In the genomic region with DNA sequence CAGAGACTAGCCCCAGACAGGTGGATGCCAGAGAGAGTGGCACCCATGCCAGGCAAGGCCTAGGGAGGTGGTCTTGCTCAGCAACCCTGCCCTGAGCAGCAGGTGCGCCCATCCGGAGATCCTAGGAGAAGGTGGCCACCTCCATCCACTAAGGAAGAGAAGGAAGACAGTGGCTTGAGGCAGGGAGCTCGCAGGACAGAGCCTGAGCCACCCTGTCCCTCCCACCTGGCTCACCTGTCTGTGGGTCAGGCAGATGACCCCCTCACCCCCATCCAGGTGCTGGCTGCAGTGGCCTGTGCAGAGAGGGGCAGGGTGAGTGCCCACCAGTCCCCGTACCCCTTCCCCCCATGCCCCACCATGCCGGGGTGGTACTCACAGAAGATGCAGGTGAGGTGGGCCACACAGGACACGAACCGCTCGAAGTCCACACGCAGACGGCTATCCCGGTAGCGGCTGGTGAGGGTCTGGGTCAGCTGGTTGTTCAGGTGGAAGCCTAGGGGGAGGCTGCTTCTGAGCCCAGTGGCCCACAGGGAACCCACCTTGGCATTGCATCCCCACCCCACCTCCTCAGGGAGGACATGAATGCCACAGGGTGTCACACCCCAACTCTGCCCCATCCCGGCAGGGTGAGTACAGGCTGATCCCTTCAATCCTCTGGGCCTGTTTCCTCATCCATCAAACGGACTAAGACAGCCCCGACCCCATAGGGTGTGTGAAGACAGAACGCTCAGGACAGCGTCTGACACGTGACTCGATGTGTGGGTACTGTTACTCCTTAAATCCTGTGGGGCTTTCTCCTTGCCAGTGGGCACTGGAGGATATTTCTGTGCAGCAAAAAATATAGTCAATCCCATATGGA, we compare ENCODE assay signal across 11 cellular contexts. TPM values are rescaled to one million over a fixed set of nuclear protein-coding genes. Genes with fewer than 3 reads are reported as not detected.
A peak's percentile ranks its signal among the peaks of the same experiment; 100 is the strongest.
DNase-seq lines count a peak whose midpoint lies in the region; ATAC-seq, FAIRE-seq and TF ChIP-seq lines count a peak whose summit lies in the region.
"Had no signal": no experiment of that assay in that cellular context is flagged by ENCODE, and none has a peak within 500 bp of the region (broad histone marks: within the 10 kb centered on the region; RNA-seq: fewer than 3 reads in every experiment).

No MANE protein-coding gene starts in this region.

- TF ChIP-seq EP300 in K562 (IDR thresholded peaks at IDR 0.05; ENCODE audit: low read length) = no peak

- CTCF ChIA-PET in K562 (lab: Yijun Ruan, JAX; ENCODE audit: low intra/inter-chr PET ratio) = interaction anchor here (0.9 to 2.9 kb wide), 2 partner anchors 187 to 199 kb away, joined by 3 to 12 read pairs; a partner anchor contains a TSS

- no peak for DNase-seq in K562 (ENCODE audit: extremely low read depth in 1 of 4, low spot score in 3 of 4)
- peak; percentile 45 for DNase-seq in lower lobe of right lung
- no peak for DNase-seq in T1000 (lab: John Stamatoyannopoulos, UW)
- no peak for DNase-seq in superior temporal gyrus (ENCODE audit: extremely low spot score)
- no peak for DNase-seq in GM19238 (ENCODE audit: insufficient read length, low spot score)
- DNase-seq: NCI-H187 treated with DMSO at 0.1 percent for 48 hours, OCI-M1 had no signal

- H3K4me3 ChIP-seq in K562 (no peak overlapping the region), lower lobe of right lung (no peak overlapping the region)

- whole genome bisulfite sequencing in K562 (ENCODE audit: insufficient coverage, low coverage, missing lambda C conversion rate) = 90% methylated on average over 17 of the region's 19 CpGs

- TF ChIP-seq CTCF in K562 (IDR thresholded peaks at IDR 0.05 in 2 of 3, conservative IDR thresholded peaks at IDR 0.05 in 1 of 3; ENCODE audit: insufficient read depth in 2 of 3, low read depth in 1 of 3, low read length in 3 of 3) (no peak), lower lobe of right lung (IDR thresholded peaks at IDR 0.05) (no peak)

- H3K27ac ChIP-seq in K562 (ENCODE audit: extremely low read depth, low read depth, low read length) (no peak overlapping the region), lower lobe of right lung (peak overlapping the region; percentile 77)

- H3K9me1 ChIP-seq in K562 (ENCODE audit: control insufficient read depth, insufficient read depth, low read length) = no peaks in the 10 kb centered on the region

- POLR2A ChIA-PET in K562 (lab: Yijun Ruan, JAX) = interaction anchor here (0.6 kb wide), 1 partner anchor 170 kb away, joined by 5 read pairs; no protein-coding TSS in a partner anchor

- no peak overlapping the region for H3K4me2 ChIP-seq in K562 (ENCODE audit: insufficient read depth, low read length)

- H4K20me1 ChIP-seq in K562 (replicated peaks; ENCODE audit: control insufficient read depth, insufficient read depth, low read length) = 0 out of 2 replicates have a peak, but pooled peaks cover 3% of the 10 kb centered on the region

- TF ChIP-seq RAD21 in K562 (CRISPR knock-in tag; conservative IDR thresholded peaks at IDR 0.05 in 1 of 2, IDR thresholded peaks at IDR 0.05 in 1 of 2) = no peak

- H3K4me1 ChIP-seq in K562 (replicated peaks in 1 of 2; ENCODE audit: control insufficient read depth in 2 of 2, insufficient read depth in 2 of 2, low read length in 2 of 2) (peaks cover 20 to 60% of the 10 kb centered on the region in 2 experiments), lower lobe of right lung (peaks cover 68% of the 10 kb centered on the region)

- peak overlapping the region in 1 of 2 experiments; percentile 48; a peak in 2 of 4 replicates for H3K9ac ChIP-seq in K562 (ENCODE audit: insufficient read depth in 1 of 2, low read depth in 2 of 2, low read length in 2 of 2)

- H3K27me3 ChIP-seq in K562 (ENCODE audit: control insufficient read depth in 2 of 2, insufficient read depth in 2 of 2, low read length in 2 of 2) (no peaks in the 10 kb centered on the region), lower lobe of right lung (ENCODE audit: low read depth) (no peaks in the 10 kb centered on the region)

- ATAC-seq in K562 (no peak), lower lobe of right lung (no peak), HG03354 (IDR thresholded peaks at IDR 0.05; ENCODE audit: poor library complexity, severe bottlenecking, unreplicated experiment) (no peak)
- ATAC-seq in stimulated activated memory B cell treated with anti-CD40 and anti-IgM and Interleukin-4, amounts not matched to agents 10 μg/mL and 1 μg/mL and 100 μg/mL, for 72 hours = no peak

- no TSS peak for BruUV-seq in K562 (replicated peaks; lab: Mats Ljungman, UMichigan)

- peak overlapping the region in 2 of 4 donors; percentile 50 to 63 for H3K4me3 Mint-ChIP-seq in IgD-negative memory B cell
- no peak overlapping the region for H3K4me3 Mint-ChIP-seq in stimulated activated memory B cell treated with anti-CD40 and anti-IgM and Interleukin-4, amounts not matched to agents 10 μg/mL and 1 μg/mL and 100 μg/mL, for 72 hours
- H3K4me3 Mint-ChIP-seq: activated naive CD4-positive, alpha-beta T cell treated with anti-CD3 and anti-CD28 coated beads, Interleukin-2, amount 50 U/mL, for 24 hours had no signal

- FAIRE-seq in K562 (lab: Jason Lieb, UNC) = no peak

- intact Hi-C loops in K562 (cut with micrococcal nuclease) (loop anchor here (10.0 kb wide), 2 partner anchors 186 to 204 kb away; a partner anchor contains a TSS), lower lobe of right lung (cut with DNase I) (no loop called here)

- TF ChIP-seq POLR2A in K562 (conservative IDR thresholded peaks at IDR 0.05) = no peak

- H3K9me3 Mint-ChIP-seq in IgD-negative memory B cell = no peaks in the 10 kb centered on the region
- H3K9me3 Mint-ChIP-seq in stimulated activated memory B cell treated with anti-CD40 and anti-IgM and Interleukin-4, amounts not matched to agents 10 μg/mL and 1 μg/mL and 100 μg/mL, for 72 hours = no peaks in the 10 kb centered on the region
- H3K9me3 Mint-ChIP-seq: activated naive CD4-positive, alpha-beta T cell treated with anti-CD3 and anti-CD28 coated beads, Interleukin-2, amount 50 U/mL, for 24 hours had no signal

- H3K36me3 Mint-ChIP-seq in IgD-negative memory B cell = no peaks in the 10 kb centered on the region
- H3K36me3 Mint-ChIP-seq in stimulated activated memory B cell treated with anti-CD40 and anti-IgM and Interleukin-4, amounts not matched to agents 10 μg/mL and 1 μg/mL and 100 μg/mL, for 72 hours = peaks cover 48% of the 10 kb centered on the region
- H3K36me3 Mint-ChIP-seq: activated naive CD4-positive, alpha-beta T cell treated with anti-CD3 and anti-CD28 coated beads, Interleukin-2, amount 50 U/mL, for 24 hours had no signal

- no peaks in the 10 kb centered on the region for H3K27me3 Mint-ChIP-seq in IgD-negative memory B cell
- H3K27me3 Mint-ChIP-seq in stimulated activated memory B cell treated with anti-CD40 and anti-IgM and Interleukin-4, amounts not matched to agents 10 μg/mL and 1 μg/mL and 100 μg/mL, for 72 hours = no peaks in the 10 kb centered on the region
- H3K27me3 Mint-ChIP-seq: activated naive CD4-positive, alpha-beta T cell treated with anti-CD3 and anti-CD28 coated beads, Interleukin-2, amount 50 U/mL, for 24 hours had no signal

- peak overlapping the region; percentile 23 to 95 (median 91) for H3K27ac Mint-ChIP-seq in IgD-negative memory B cell
- H3K27ac Mint-ChIP-seq in stimulated activated memory B cell treated with anti-CD40 and anti-IgM and Interleukin-4, amounts not matched to agents 10 μg/mL and 1 μg/mL and 100 μg/mL, for 72 hours = peak overlapping the region; percentile 89

- H2AFZ ChIP-seq in K562 (ENCODE audit: low read depth, low read length) = no peak overlapping the region

- peaks cover 12 to 23% (median 15%) of the 10 kb centered on the region in 3 donors for H3K4me1 Mint-ChIP-seq in IgD-negative memory B cell
- peaks cover 62% of the 10 kb centered on the region for H3K4me1 Mint-ChIP-seq in stimulated activated memory B cell treated with anti-CD40 and anti-IgM and Interleukin-4, amounts not matched to agents 10 μg/mL and 1 μg/mL and 100 μg/mL, for 72 hours

- in situ Hi-C loops in K562 (cut with MboI) = no loop called here

- no peaks in the 10 kb centered on the region for H3K79me2 ChIP-seq in K562 (ENCODE audit: control insufficient read depth, insufficient read depth, low read length)

- H3K9me3 ChIP-seq in K562 (replicated peaks; ENCODE audit: control insufficient read depth, insufficient read depth, low read depth, low read length) (no peaks in the 10 kb centered on the region), lower lobe of right lung (no peaks in the 10 kb centered on the region)

- H3K36me3 ChIP-seq in K562 (ENCODE audit: control insufficient read depth, insufficient read depth, low read length) (peaks cover 58% of the 10 kb centered on the region; the same call in 2 of the 3 replicates), lower lobe of right lung (peaks cover 52% of the 10 kb centered on the region)

RNA-seq across cellular contexts. Expression of a gene that starts 13.3 kb away (rescaled TPM):
- 31.6 TPM for polyA plus RNA-seq in IgD-negative memory B cell
- 21.8 and 34.6 TPM in 2 replicates for total RNA-seq in K562 (2011; cell fraction: chromatin; rRNA removed; ENCODE audit: low replicate concordance)
- total RNA-seq in K562 (2011; cell fraction: nucleolus; rRNA removed) = 22.1 and 24.8 TPM in 2 replicates
- 16.0 and 28.2 TPM in 2 replicates for total RNA-seq in K562 (2011; cell fraction: nucleoplasm; rRNA removed)
- total RNA-seq in K562 (2014; rRNA removed) = 1.6 and 3.1 TPM in 2 replicates
- total RNA-seq in K562 (2014; rRNA removed; fragmentation: Illumina TruSeq; extraction: Trizol) = 0.89 and 1.2 TPM in 2 replicates
- 0.83 and 0.87 TPM in 2 replicates for total RNA-seq in K562 (2015; rRNA removed; fragmentation: Illumina TruSeq; extraction: Trizol)
- total RNA-seq in K562 (2021) = 3.7 and 4.8 TPM in 2 replicates
- polyA plus RNA-seq in K562 (2011; rRNA removed) = 6.8 and 14.8 TPM in 2 replicates
- 11.9 and 13.7 TPM in 2 replicates for polyA plus RNA-seq in K562 (2011; cell fraction: cytosol; rRNA removed)
- polyA plus RNA-seq in K562 (2011; cell fraction: nucleus; rRNA removed) = 61.9 and 73.0 TPM in 2 replicates
- 2.9 and 8.2 TPM in 2 replicates for polyA plus RNA-seq in K562 (2012)
- 3.4 and 4.7 TPM in 2 replicates for polyA plus RNA-seq in K562 (2014; fragmentation: Illumina TruSeq; extraction: Trizol)
- polyA plus RNA-seq in K562 (2014; fragmentation: Nextera tagmentation; extraction: Ambion mirVana) = 1 to 10 TPM in 1 of 2 experiments, under 1 TPM in 1; 0.84 to 1.0 TPM
- 5.6 and 7.0 TPM in 2 replicates for polyA plus RNA-seq in K562 (2014; rRNA removed)
- polyA minus RNA-seq in K562 (2011; rRNA and poly(A)+ RNA removed) = 1.2 and 1.3 TPM in 2 replicates
- polyA minus RNA-seq in K562 (2011; cell fraction: cytosol; rRNA and poly(A)+ RNA removed) = 2.8 and 4.4 TPM in 2 replicates
- 5.1 and 7.3 TPM in 2 replicates for polyA minus RNA-seq in K562 (2011; cell fraction: nucleus; rRNA and poly(A)+ RNA removed)
- total RNA-seq in lower lobe of right lung = 18.2 TPM

RNA-seq across cellular contexts. Expression of a gene that starts 42.4 kb away (rescaled TPM):
- polyA plus RNA-seq in IgD-negative memory B cell = not detected
- not detected in 2 replicates for total RNA-seq in K562 (2011; cell fraction: chromatin; rRNA removed; ENCODE audit: low replicate concordance)
- not detected in 2 replicates for total RNA-seq in K562 (2011; cell fraction: nucleolus; rRNA removed)
- total RNA-seq in K562 (2011; cell fraction: nucleoplasm; rRNA removed) = not detected in 2 replicates
- not detected in 2 replicates for total RNA-seq in K562 (2014; rRNA removed)
- total RNA-seq in K562 (2014; rRNA removed; fragmentation: Illumina TruSeq; extraction: Trizol) = not detected in 2 replicates
- not detected in 2 replicates for total RNA-seq in K562 (2015; rRNA removed; fragmentation: Illumina TruSeq; extraction: Trizol)
- total RNA-seq in K562 (2021) = not detected in 2 replicates
- polyA plus RNA-seq in K562 (2011; rRNA removed) = not detected in 2 replicates
- polyA plus RNA-seq in K562 (2011; cell fraction: cytosol; rRNA removed) = not detected in 2 replicates
- not detected in 2 replicates for polyA plus RNA-seq in K562 (2011; cell fraction: nucleus; rRNA removed)
- not detected in 2 replicates for polyA plus RNA-seq in K562 (2012)
- polyA plus RNA-seq in K562 (2014; fragmentation: Illumina TruSeq; extraction: Trizol) = not detected in 2 replicates
- polyA plus RNA-seq in K562 (2014; fragmentation: Nextera tagmentation; extraction: Ambion mirVana) = not detected
- polyA plus RNA-seq in K562 (2014; rRNA removed) = not detected in 2 replicates
- not detected in 2 replicates for polyA minus RNA-seq in K562 (2011; rRNA and poly(A)+ RNA removed)
- polyA minus RNA-seq in K562 (2011; cell fraction: cytosol; rRNA and poly(A)+ RNA removed) = not detected in 2 replicates
- polyA minus RNA-seq in K562 (2011; cell fraction: nucleus; rRNA and poly(A)+ RNA removed) = not detected in 2 replicates
- not detected for total RNA-seq in lower lobe of right lung

RNA-seq across cellular contexts. Expression of a gene that starts 58.0 kb away (rescaled TPM):
- polyA plus RNA-seq in IgD-negative memory B cell = not detected
- not detected in 2 replicates for total RNA-seq in K562 (2011; cell fraction: chromatin; rRNA removed; ENCODE audit: low replicate concordance)
- total RNA-seq in K562 (2011; cell fraction: nucleolus; rRNA removed) = not detected in 2 replicates
- not detected in 2 replicates for total RNA-seq in K562 (2011; cell fraction: nucleoplasm; rRNA removed)
- not detected in 2 replicates for total RNA-seq in K562 (2014; rRNA removed)
- not detected in 2 replicates for total RNA-seq in K562 (2014; rRNA removed; fragmentation: Illumina TruSeq; extraction: Trizol)
- not detected in 2 replicates for total RNA-seq in K562 (2015; rRNA removed; fragmentation: Illumina TruSeq; extraction: Trizol)
- total RNA-seq in K562 (2021) = not detected in 2 replicates
- not detected in 2 replicates for polyA plus RNA-seq in K562 (2011; rRNA removed)
- polyA plus RNA-seq in K562 (2011; cell fraction: cytosol; rRNA removed) = not detected in 2 replicates
- polyA plus RNA-seq in K562 (2011; cell fraction: nucleus; rRNA removed) = not detected in 2 replicates
- polyA plus RNA-seq in K562 (2012) = not detected in 2 replicates
- polyA plus RNA-seq in K562 (2014; fragmentation: Illumina TruSeq; extraction: Trizol) = not detected in 2 replicates
- polyA plus RNA-seq in K562 (2014; fragmentation: Nextera tagmentation; extraction: Ambion mirVana) = not detected
- not detected in 2 replicates for polyA plus RNA-seq in K562 (2014; rRNA removed)
- polyA minus RNA-seq in K562 (2011; rRNA and poly(A)+ RNA removed) = not detected in 2 replicates
- polyA minus RNA-seq in K562 (2011; cell fraction: cytosol; rRNA and poly(A)+ RNA removed) = not detected in 2 replicates
- not detected in 2 replicates for polyA minus RNA-seq in K562 (2011; cell fraction: nucleus; rRNA and poly(A)+ RNA removed)
- not detected for total RNA-seq in lower lobe of right lung
